Comparison of ENCODE assay signal across 8 cellular contexts in genomic region chr11:108871152-108871551, GRCh38.
A peak's percentile ranks its signal among the peaks of the same experiment; 100 is the strongest.
DNase-seq lines count a peak whose midpoint lies in the region.
"Had no signal": no experiment of that assay in that cellular context is flagged by ENCODE, and none has a peak within 500 bp of the region (broad histone marks: within the 10 kb centered on the region; RNA-seq: fewer than 3 reads in every experiment).

No MANE protein-coding gene starts in this region.

- H3K27me3 Mint-ChIP-seq in activated CD4-positive, alpha-beta T cell treated with anti-CD3 and anti-CD28 coated beads, Interleukin-2, amount 10 ng/mL, durations not matched to agents 7 days and 5 days, result no peaks in the 10 kb centered on the region
- H3K27me3 Mint-ChIP-seq in CD8-positive, alpha-beta memory T cell, result no peaks in the 10 kb centered on the region

- DNase-seq in GM03348 (ENCODE audit: low spot score) (peak; percentile 31), HuH-7 (ENCODE audit: low spot score) (peak; percentile 1), iPS-NIHi7 (ENCODE audit: extremely low spot score) (peak; percentile 33), NCI-H2029 treated with DMSO at 0.1 percent for 48 hours (lab: John Stamatoyannopoulos, UW) (no peak), GOT3 (lab: John Stamatoyannopoulos, UW) (no peak)
- DNase-seq in activated CD4-positive, alpha-beta T cell treated with anti-CD3 and anti-CD28 coated beads, Interleukin-2, amount 10 ng/mL, durations not matched to agents 7 days and 5 days, result peak; percentile 46
- no peak for DNase-seq in CD8-positive, alpha-beta memory T cell

- no peaks in the 10 kb centered on the region for H3K36me3 ChIP-seq in CD8-positive, alpha-beta memory T cell (ENCODE audit: insufficient read depth, low read length)

- H3K4me1 ChIP-seq in CD8-positive, alpha-beta memory T cell (ENCODE audit: insufficient read depth, low read length), result no peaks in the 10 kb centered on the region

- no peak overlapping the region for H3K27ac ChIP-seq in CD8-positive, alpha-beta memory T cell (ENCODE audit: low read depth, low read length)

- no peaks in the 10 kb centered on the region for H3K9me3 Mint-ChIP-seq in activated CD4-positive, alpha-beta T cell treated with anti-CD3 and anti-CD28 coated beads, Interleukin-2, amount 10 ng/mL, durations not matched to agents 7 days and 5 days
- no peaks in the 10 kb centered on the region for H3K9me3 Mint-ChIP-seq in CD8-positive, alpha-beta memory T cell
- H3K9me3 Mint-ChIP-seq: T-helper 1 cell treated with Interleukin-12 subunit alpha and Interleukin-12 subunit beta and Interleukin-4 antibody, amounts not matched to agents 30 μg/mL and 1 μg/mL, for 36 hours had no signal

- CTCF ChIA-PET in activated CD4-positive, alpha-beta T cell treated with anti-CD3 and anti-CD28 coated beads, Interleukin-2, amount 10 ng/mL, durations not matched to agents 7 days and 5 days (lab: Charles Lee), result interaction anchor here (1.0 to 1.3 kb wide), 3 partner anchors 15 to 173 kb away, joined by 3 to 4 read pairs (median 4); no protein-coding TSS in a partner anchor
- CTCF ChIA-PET in CD8-positive, alpha-beta memory T cell (lab: Charles Lee), result interaction anchor here (1.0 kb wide), 1 partner anchor 83 kb away, joined by 3 read pairs; no protein-coding TSS in a partner anchor

- no peak overlapping the region for H3K4me3 ChIP-seq in CD8-positive, alpha-beta memory T cell (ENCODE audit: low read length)

- H3K27ac Mint-ChIP-seq in activated CD4-positive, alpha-beta T cell treated with anti-CD3 and anti-CD28 coated beads, Interleukin-2, amount 10 ng/mL, durations not matched to agents 7 days and 5 days, result no peak overlapping the region
- H3K27ac Mint-ChIP-seq in CD8-positive, alpha-beta memory T cell, result no peak overlapping the region
- H3K27ac Mint-ChIP-seq: T-helper 1 cell treated with Interleukin-12 subunit alpha and Interleukin-12 subunit beta and Interleukin-4 antibody, amounts not matched to agents 30 μg/mL and 1 μg/mL, for 36 hours had no signal

- POLR2A ChIA-PET in activated CD4-positive, alpha-beta T cell treated with anti-CD3 and anti-CD28 coated beads, Interleukin-2, amount 10 ng/mL, durations not matched to agents 7 days and 5 days (lab: Charles Lee), result interaction anchor here (0.7 kb wide), 1 partner anchor 754 kb away, joined by 4 read pairs; no protein-coding TSS in a partner anchor
- POLR2A ChIA-PET in CD8-positive, alpha-beta memory T cell (lab: Charles Lee), result no interaction called here

- H3K4me1 Mint-ChIP-seq in activated CD4-positive, alpha-beta T cell treated with anti-CD3 and anti-CD28 coated beads, Interleukin-2, amount 10 ng/mL, durations not matched to agents 7 days and 5 days, result peaks cover 7% of the 10 kb centered on the region
- peaks cover 0 to 1% (median 0%) of the 10 kb centered on the region in 3 donors for H3K4me1 Mint-ChIP-seq in CD8-positive, alpha-beta memory T cell

- no peaks in the 10 kb centered on the region for H3K36me3 Mint-ChIP-seq in activated CD4-positive, alpha-beta T cell treated with anti-CD3 and anti-CD28 coated beads, Interleukin-2, amount 10 ng/mL, durations not matched to agents 7 days and 5 days (ENCODE audit: low read depth)
- H3K36me3 Mint-ChIP-seq in CD8-positive, alpha-beta memory T cell, result peaks cover 0 to 1% (median 0%) of the 10 kb centered on the region in 3 donors

- no peak overlapping the region for H3K4me3 Mint-ChIP-seq in activated CD4-positive, alpha-beta T cell treated with anti-CD3 and anti-CD28 coated beads, Interleukin-2, amount 10 ng/mL, durations not matched to agents 7 days and 5 days
- no peak overlapping the region for H3K4me3 Mint-ChIP-seq in CD8-positive, alpha-beta memory T cell
- H3K4me3 Mint-ChIP-seq: T-helper 1 cell treated with Interleukin-12 subunit alpha and Interleukin-12 subunit beta and Interleukin-4 antibody, amounts not matched to agents 30 μg/mL and 1 μg/mL, for 36 hours had no signal

- no peaks in the 10 kb centered on the region for H3K9me3 ChIP-seq in CD8-positive, alpha-beta memory T cell (ENCODE audit: low read length)

- no peaks in the 10 kb centered on the region for H3K27me3 ChIP-seq in CD8-positive, alpha-beta memory T cell (ENCODE audit: insufficient read depth, low read length, poor library complexity, severe bottlenecking)

Comparison
In these comparisons a context has a peak if more than half of its experiments do, and no peak if none do; other contexts are left out.
1. DNase-seq: peak in GM03348 (single experiment), HuH-7 (single experiment), activated CD4-positive, alpha-beta T cell treated with anti-CD3 and anti-CD28 coated beads, Interleukin-2, amount 10 ng/mL, durations not matched to agents 7 days and 5 days (single experiment) and iPS-NIHi7 (single experiment); none in NCI-H2029 treated with DMSO at 0.1 percent for 48 hours (single experiment), CD8-positive, alpha-beta memory T cell (0 of 5) and GOT3 (single experiment).